In genomic region chr9:129108083-129108804, GRCh38 we compare ENCODE assay signal across 17 cellular contexts. TPM values are rescaled to one million over a fixed set of nuclear protein-coding genes. Genes with fewer than 3 reads are reported as not detected.
DNase-seq lines count a peak whose midpoint lies in the region; ATAC-seq and TF ChIP-seq lines count a peak whose summit lies in the region.
"Had no signal": no experiment of that assay in that cellular context is flagged by ENCODE, and none has a peak within 500 bp of the region (broad histone marks: within the 10 kb centered on the region; RNA-seq: fewer than 3 reads in every experiment).

No MANE protein-coding gene starts in this region.

- no peak overlapping the region for H3K4me3 ChIP-seq in HEK293 (ENCODE audit: low read depth, low read length)
- H3K4me3 ChIP-seq in esophagus muscularis mucosa: no peak overlapping the region
- no peak overlapping the region for H3K4me3 ChIP-seq in prostate gland
- H3K4me3 ChIP-seq: A549, tibial artery had no signal

- ATAC-seq in activated CD4-positive, alpha-beta T cell treated with anti-CD3 and anti-CD28 coated beads for 36 hours: no peak
- no peak for ATAC-seq in HG02571 (IDR thresholded peaks at IDR 0.05; ENCODE audit: unreplicated experiment)
- ATAC-seq: A549; CD8-positive, alpha-beta T cell had no signal

- H3K36me3 Mint-ChIP-seq in activated CD4-positive, alpha-beta T cell treated with anti-CD3 and anti-CD28 coated beads for 36 hours (ENCODE audit: low read depth): no peaks in the 10 kb centered on the region

- H3K27ac ChIP-seq in HEK293 (ENCODE audit: extremely low read depth, low read depth, low read length) (no peak overlapping the region), esophagus muscularis mucosa (replicated peaks in 1 of 4) (peak overlapping the region in 3 of 4 donors; percentile 33 to 95 (median 88)), prostate gland (peak overlapping the region; percentile 55 to 96)
- H3K27ac ChIP-seq: A549 had no signal

- H3K36me3 ChIP-seq in HEK293 (ENCODE audit: control insufficient read depth in 2 of 2, insufficient read depth in 1 of 2, low read length in 2 of 2): peaks cover 0 to 8% of the 10 kb centered on the region in 2 experiments; a peak in 2 of 3 replicates
- H3K36me3 ChIP-seq in esophagus muscularis mucosa: peaks cover 15 to 46% (median 29%) of the 10 kb centered on the region in 4 donors
- H3K36me3 ChIP-seq in prostate gland: no peaks in the 10 kb centered on the region

- peak overlapping the region; percentile 8 for H3K4me3 Mint-ChIP-seq in activated CD4-positive, alpha-beta T cell treated with anti-CD3 and anti-CD28 coated beads for 36 hours

- H3K27me3 ChIP-seq in esophagus muscularis mucosa (no peaks in the 10 kb centered on the region), prostate gland (replicated peaks; ENCODE audit: insufficient read depth) (no peaks in the 10 kb centered on the region)
- H3K27me3 ChIP-seq: tibial artery had no signal

- no peak for TF ChIP-seq POLR2A in esophagus muscularis mucosa (IDR thresholded peaks at IDR 0.05; ENCODE audit: low read depth)
- TF ChIP-seq POLR2A in prostate gland (IDR thresholded peaks at IDR 0.05): peak; percentile 3

- intact Hi-C loops in activated CD4-positive, alpha-beta T cell treated with anti-CD3 and anti-CD28 coated beads for 36 hours (cut with DNase I, micrococcal nuclease): no loop called here
- intact Hi-C loops in esophagus muscularis mucosa (cut with DNase I): no loop called here
- intact Hi-C loops in prostate gland (cut with DNase I): no loop called here

- no peaks in the 10 kb centered on the region for H3K9me3 ChIP-seq in HEK293 (ENCODE audit: control insufficient read depth, insufficient read depth, low read depth, low read length)
- H3K9me3 ChIP-seq in esophagus muscularis mucosa: no peaks in the 10 kb centered on the region
- no peaks in the 10 kb centered on the region for H3K9me3 ChIP-seq in prostate gland
- H3K9me3 ChIP-seq: A549, tibial artery had no signal

- no peak for TF ChIP-seq CTCF in HEK293 (tag by site-specific recombination; IDR thresholded peaks at IDR 0.05)
- no peak for TF ChIP-seq CTCF in esophagus muscularis mucosa (IDR thresholded peaks at IDR 0.05)
- TF ChIP-seq CTCF in prostate gland (IDR thresholded peaks at IDR 0.05): no peak

- no peak for TF ChIP-seq EP300 in esophagus muscularis mucosa (IDR thresholded peaks at IDR 0.05)

- H3K4me1 Mint-ChIP-seq in activated CD4-positive, alpha-beta T cell treated with anti-CD3 and anti-CD28 coated beads for 36 hours: peaks cover 16% of the 10 kb centered on the region

- H3K27me3 Mint-ChIP-seq in activated CD4-positive, alpha-beta T cell treated with anti-CD3 and anti-CD28 coated beads for 36 hours: no peaks in the 10 kb centered on the region
- H3K27me3 Mint-ChIP-seq: activated T-cell treated with anti-CD3 and anti-CD28 coated beads, Interleukin-2, amount 50 U/mL, for 24 hours had no signal

- no peaks in the 10 kb centered on the region for H3K9me3 Mint-ChIP-seq in activated CD4-positive, alpha-beta T cell treated with anti-CD3 and anti-CD28 coated beads for 36 hours (ENCODE audit: low read depth)
- H3K9me3 Mint-ChIP-seq: activated T-cell treated with anti-CD3 and anti-CD28 coated beads, Interleukin-2, amount 50 U/mL, for 24 hours; CD8-positive, alpha-beta T cell had no signal

- no peak overlapping the region for H3K27ac Mint-ChIP-seq in activated CD4-positive, alpha-beta T cell treated with anti-CD3 and anti-CD28 coated beads for 36 hours
- H3K27ac Mint-ChIP-seq: activated T-cell treated with anti-CD3 and anti-CD28 coated beads, Interleukin-2, amount 50 U/mL, for 24 hours; CD8-positive, alpha-beta T cell had no signal

- POLR2A ChIA-PET in activated CD4-positive, alpha-beta T cell treated with anti-CD3 and anti-CD28 coated beads for 36 hours (lab: Charles Lee): no interaction called here
- POLR2A ChIA-PET in HEK293 (lab: Yijun Ruan, JAX): interaction anchor here (0.5 kb wide), 1 partner anchor 16 kb away, joined by 4 read pairs; no protein-coding TSS in a partner anchor

- CTCF ChIA-PET in activated CD4-positive, alpha-beta T cell treated with anti-CD3 and anti-CD28 coated beads for 36 hours (lab: Charles Lee): interaction anchor here (0.6 to 1.0 kb wide), 3 partner anchors 21 to 703 kb away, joined by 3 to 6 read pairs (median 4); no protein-coding TSS in a partner anchor
- CTCF ChIA-PET in HEK293 (lab: Yijun Ruan, JAX): interaction anchor here (0.6 to 2.1 kb wide), 3 partner anchors 11 to 640 kb away, joined by 3 to 6 read pairs (median 5); no protein-coding TSS in a partner anchor

- no peak for DNase-seq in activated CD4-positive, alpha-beta T cell treated with anti-CD3 and anti-CD28 coated beads for 36 hours
- no peak for DNase-seq in activated CD4-positive, alpha-beta T cell treated with anti-CD3 and anti-CD28 coated beads for 1 hour
- DNase-seq in esophagus muscularis mucosa (ENCODE audit: extremely low spot score) (no peak), prostate gland (ENCODE audit: low spot score) (no peak), SHP77 treated with DMSO at 0.1 percent for 48 hours (lab: John Stamatoyannopoulos, UW) (no peak)
- DNase-seq in stimulated activated CD4-positive, alpha-beta T cell treated with anti-CD3 and anti-CD28 coated beads, Interleukin-4, amount 100 ng/mL, for 1 hour: no peak
- DNase-seq: activated CD4-positive, alpha-beta T cell treated with anti-CD3 and anti-CD28 coated beads, Interleukin-2, amount 50 U/mL, for 48 hours; activated T-cell treated with anti-CD3 and anti-CD28 coated beads, Interleukin-2, amount 50 U/mL, for 24 hours; CD8-positive, alpha-beta T cell; effector CD8-positive, alpha-beta T cell; EL; midbrain; NCI-H526; tibial artery had no signal

- H3K4me1 ChIP-seq in HEK293 (ENCODE audit: control insufficient read depth, insufficient read depth, low read length) (no peaks in the 10 kb centered on the region), esophagus muscularis mucosa (peaks cover 26 to 41% (median 37%) of the 10 kb centered on the region in 4 donors), prostate gland (replicated peaks) (peaks cover 7% of the 10 kb centered on the region)

- 86% methylated on average over 13 of the region's 13 CpGs for WGBS in esophagus muscularis mucosa
- WGBS in prostate gland: 72% methylated on average over 13 of the region's 13 CpGs

TF ChIP-seq in HEK293, 187 proteins besides CTCF, POLR2A, EP300 and RAD21:
- peak; percentile 47 for TF ChIP-seq SCRT2 (tag by site-specific recombination; IDR thresholded peaks at IDR 0.05)
- TF ChIP-seq ZNF701 (tag by site-specific recombination; IDR thresholded peaks at IDR 0.05): no peak

RNA-seq across cellular contexts. Expression of gene CRAT, which starts 2.3 kb away (rescaled TPM):
- total RNA-seq in activated CD4-positive, alpha-beta T cell treated with anti-CD3 and anti-CD28 coated beads for 36 hours: 10 to 100 TPM; 13.2 to 18.9 TPM
- 100 to 1,000 TPM in 2 of 4 donors, 10 to 100 TPM in 2; 73.9 to 117 (median 92.2) TPM for total RNA-seq in esophagus muscularis mucosa
- 10 to 100 TPM; 59.8 to 98.3 TPM for total RNA-seq in prostate gland

RNA-seq across cellular contexts. Expression of gene PTPA, which starts 3.0 kb away (rescaled TPM):
- 10 to 100 TPM; 71.9 to 88.0 TPM for total RNA-seq in activated CD4-positive, alpha-beta T cell treated with anti-CD3 and anti-CD28 coated beads for 36 hours
- total RNA-seq in esophagus muscularis mucosa (10 to 100 TPM; 57.7 to 91.9 (median 77.4) TPM), prostate gland (100 to 1,000 TPM; 165 to 173 TPM)

RNA-seq across cellular contexts. Expression of gene DOLPP1, which starts 27.3 kb away (rescaled TPM):
- 10 to 100 TPM; 15.1 to 16.4 TPM for total RNA-seq in activated CD4-positive, alpha-beta T cell treated with anti-CD3 and anti-CD28 coated beads for 36 hours
- total RNA-seq in esophagus muscularis mucosa (1 to 10 TPM; 3.0 to 5.5 (median 4.3) TPM), prostate gland (10 to 100 TPM; 13.5 to 24.1 TPM)
